Comparison of ENCODE assay signal across 8 cellular contexts in the genomic region with DNA sequence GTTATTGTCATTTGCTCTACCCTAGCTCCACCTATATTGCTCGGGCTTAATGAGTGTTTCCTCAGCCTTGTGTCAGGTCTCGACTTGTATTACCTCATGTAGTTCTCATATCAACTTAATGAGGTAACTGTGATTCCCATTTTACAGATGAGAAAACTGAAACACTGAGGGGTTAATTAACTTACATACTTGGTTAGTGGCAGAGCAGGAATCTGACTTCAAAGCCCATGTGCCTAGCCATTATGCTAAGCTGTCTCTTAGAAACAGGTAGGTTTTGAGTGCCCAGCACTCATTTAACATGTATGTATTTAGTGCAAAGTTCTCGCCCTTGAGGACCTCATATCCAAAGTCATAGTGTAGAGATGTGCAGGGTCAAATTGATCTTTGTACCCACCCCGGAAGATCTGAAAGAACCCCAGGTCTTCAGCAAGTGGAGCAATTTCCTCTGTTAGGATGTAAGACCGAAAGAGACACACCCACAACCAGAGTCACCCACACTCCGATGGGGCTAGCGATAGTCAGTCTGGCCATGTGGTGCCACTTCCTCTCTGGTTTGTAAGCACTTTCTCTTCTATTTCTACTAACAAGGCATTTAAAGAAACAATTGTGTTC.
DNase-seq lines count a peak whose midpoint lies in the region; ATAC-seq and TF ChIP-seq lines count a peak whose summit lies in the region.

No MANE protein-coding gene starts in this region.

- peak overlapping the region; percentile 85 to 98 (median 96) for H3K27ac Mint-ChIP-seq in IgD-negative memory B cell
- H3K27ac Mint-ChIP-seq in MCF 10A (ENCODE audit: low read depth, unreplicated experiment), result no peak overlapping the region

- H3K4me3 Mint-ChIP-seq in IgD-negative memory B cell, result peak overlapping the region; percentile 9 to 81 (median 68)
- no peak overlapping the region for H3K4me3 Mint-ChIP-seq in MCF 10A (ENCODE audit: unreplicated experiment)

- TF ChIP-seq CTCF in MCF 10A (IDR thresholded peaks at IDR 0.05; ENCODE audit: unreplicated experiment), result no peak

- H3K36me3 Mint-ChIP-seq in IgD-negative memory B cell, result peaks cover 2% of the 10 kb centered on the region
- H3K36me3 Mint-ChIP-seq in MCF 10A (ENCODE audit: insufficient read depth, unreplicated experiment), result no peaks in the 10 kb centered on the region

- intact Hi-C loops in left colon (cut with DNase I, micrococcal nuclease), result no loop called here
- intact Hi-C loops in MCF 10A (cut with micrococcal nuclease), result no loop called here

- peak; percentile 91 for DNase-seq in CD1c-positive myeloid dendritic cell (ENCODE audit: extremely low spot score)
- DNase-seq in activated CD4-positive, alpha-beta T cell treated with anti-CD3 and anti-CD28 coated beads, Interleukin-2, amount 50 U/mL, for 4 hours, result peak; percentile 46 to 54
- DNase-seq in left colon, result peak; percentile 38 to 48
- DNase-seq in stimulated activated naive CD4-positive, alpha-beta T cell (lab: John Stamatoyannopoulos, UW), result peak in 5 of 6 experiments; percentile 32 to 78 (median 64)
- no peak for DNase-seq in MCF 10A (ENCODE audit: unreplicated experiment)
- DNase-seq in SK-N-DZ (ENCODE audit: low spot score), result no peak

- POLR2A ChIA-PET in MCF 10A (lab: Yijun Ruan, JAX), result interaction anchor here (0.5 to 3.8 kb wide), 3 partner anchors 25 to 121 kb away, joined by 3 to 33 read pairs (median 4); partner anchors contain the start of gene SLC39A10

- CTCF ChIA-PET in MCF 10A (lab: Yijun Ruan, JAX), result interaction anchor here (0.6 to 1.2 kb wide), 2 partner anchors 114 to 217 kb away, joined by 3 read pairs; no protein-coding TSS in a partner anchor

- BruUV-seq in MCF 10A (replicated peaks; lab: Mats Ljungman, UMichigan), result no TSS peak

- H3K27me3 Mint-ChIP-seq in IgD-negative memory B cell, result no peaks in the 10 kb centered on the region
- H3K27me3 Mint-ChIP-seq in MCF 10A (ENCODE audit: insufficient read depth, unreplicated experiment), result no peaks in the 10 kb centered on the region

- H3K9me3 Mint-ChIP-seq in IgD-negative memory B cell (peaks cover 0 to 5% (median 0%) of the 10 kb centered on the region in 3 donors), MCF 10A (ENCODE audit: unreplicated experiment) (no peaks in the 10 kb centered on the region)

- peak; percentile 81 for ATAC-seq in GM21447 (IDR thresholded peaks at IDR 0.05; ENCODE audit: unreplicated experiment)
- peak; percentile 38 for ATAC-seq in left colon

- H3K4me1 Mint-ChIP-seq in IgD-negative memory B cell, result peaks cover 56 to 72% (median 66%) of the 10 kb centered on the region in 3 donors
- peaks cover 24% of the 10 kb centered on the region for H3K4me1 Mint-ChIP-seq in MCF 10A (ENCODE audit: insufficient read depth, unreplicated experiment)

Comparison
In these comparisons a context has a peak if more than half of its experiments do, and no peak if none do; other contexts are left out.
1. DNase-seq: peak in CD1c-positive myeloid dendritic cell (single experiment), activated CD4-positive, alpha-beta T cell treated with anti-CD3 and anti-CD28 coated beads, Interleukin-2, amount 50 U/mL, for 4 hours (2 of 2), left colon (2 of 2) and stimulated activated naive CD4-positive, alpha-beta T cell (5 of 6); none in MCF 10A (single experiment) and SK-N-DZ (single experiment).